ENCODE assay signal across 11 cellular contexts in the genomic region with DNA sequence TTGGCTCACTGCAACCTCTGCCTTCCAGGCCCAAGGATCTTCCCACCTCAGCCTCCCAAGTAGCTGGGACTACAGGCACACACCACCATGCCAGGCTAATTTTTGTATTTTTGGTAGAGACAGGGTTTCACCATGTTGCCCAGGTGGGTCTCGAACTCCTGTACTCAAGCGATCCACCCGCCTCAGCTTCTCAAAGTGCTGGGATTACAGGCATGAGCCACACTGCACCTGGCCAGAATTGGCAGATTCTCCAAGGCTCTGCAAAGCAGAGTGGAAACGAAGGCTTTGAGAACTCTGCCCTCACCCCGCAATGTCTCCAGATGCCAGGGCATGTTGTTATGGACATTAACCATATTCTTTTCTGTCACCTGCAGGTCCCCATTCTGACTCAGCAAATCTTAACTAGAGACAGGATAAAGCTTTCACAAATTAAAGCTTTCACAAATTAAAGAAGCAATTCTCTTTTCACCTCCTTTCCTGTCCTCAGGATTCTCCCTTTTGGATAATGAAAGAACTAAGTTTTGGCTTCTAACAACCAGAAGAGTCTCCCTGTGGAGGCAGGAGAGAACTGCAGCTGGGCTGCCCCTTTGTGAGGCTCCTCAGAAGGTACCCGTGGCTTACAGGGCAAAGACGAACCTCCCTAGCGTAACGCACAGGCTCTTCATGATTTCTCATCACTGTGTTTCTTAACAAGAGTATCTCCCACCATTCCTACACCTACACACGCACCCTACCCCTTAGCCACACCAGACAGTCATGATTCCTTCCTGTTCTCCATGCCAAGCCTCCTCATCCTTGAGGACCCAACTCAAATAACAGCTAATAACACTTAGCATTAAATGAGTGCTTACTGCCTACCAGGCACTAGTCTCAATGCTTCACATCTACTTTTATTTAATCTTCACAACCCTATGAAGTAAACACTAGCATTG. TPM values are rescaled to one million over a fixed set of nuclear protein-coding genes. Genes with fewer than 3 reads are reported as not detected.
DNase-seq lines count a peak whose midpoint lies in the region; ATAC-seq, FAIRE-seq and TF ChIP-seq lines count a peak whose summit lies in the region.
"Had no signal": no experiment of that assay in that cellular context is flagged by ENCODE, and none has a peak within 500 bp of the region (broad histone marks: within the 10 kb centered on the region; RNA-seq: fewer than 3 reads in every experiment).

No MANE protein-coding gene starts in this region.

- no peak overlapping the region for H3K4me3 ChIP-seq in BJ (ENCODE audit: low read depth, low read length)
- H3K4me3 ChIP-seq in HFF-Myc (replicated peaks; ENCODE audit: low read depth, low read length) = no peak overlapping the region
- no peak overlapping the region for H3K4me3 ChIP-seq in WI38 (ENCODE audit: low read depth, low read length)
- H3K4me3 ChIP-seq in keratinocyte (ENCODE audit: control insufficient read depth in 2 of 3, extremely low read depth in 1 of 3, insufficient read depth in 2 of 3, low read depth in 1 of 3, low read length in 3 of 3) = no peak overlapping the region
- H3K4me3 ChIP-seq: MG63 had no signal

- H3K4me1 ChIP-seq in keratinocyte (ENCODE audit: control insufficient read depth, extremely low read depth, insufficient read depth, low read length) = peaks cover 6% of the 10 kb centered on the region

- no peak for ATAC-seq in HG02885 (IDR thresholded peaks at IDR 0.05; ENCODE audit: poor library complexity, unreplicated experiment)
- ATAC-seq in GM21529 (IDR thresholded peaks at IDR 0.05; ENCODE audit: unreplicated experiment) = no peak
- no peak for ATAC-seq in GM21786 (IDR thresholded peaks at IDR 0.05; ENCODE audit: unreplicated experiment)

- H3K36me3 ChIP-seq in BJ (ENCODE audit: control insufficient read depth, insufficient read depth, low read length) = no peaks in the 10 kb centered on the region
- H3K36me3 ChIP-seq in keratinocyte (ENCODE audit: control insufficient read depth in 2 of 2, extremely low read depth in 1 of 2, insufficient read depth in 2 of 2, low read length in 2 of 2) = no peaks in the 10 kb centered on the region
- H3K36me3 ChIP-seq: MG63 had no signal

- no peaks in the 10 kb centered on the region for H4K20me1 ChIP-seq in keratinocyte (ENCODE audit: control insufficient read depth, extremely low read depth, insufficient read depth, low read length)

- no peak overlapping the region for H3K27ac ChIP-seq in keratinocyte (ENCODE audit: control insufficient read depth, insufficient read depth, low read length)

- H3K4me2 ChIP-seq in keratinocyte (ENCODE audit: control insufficient read depth, extremely low read depth, insufficient read depth, low read depth, low read length) = no peak overlapping the region

- H3K27me3 ChIP-seq in BJ (ENCODE audit: control insufficient read depth, insufficient read depth, low read length) (no peaks in the 10 kb centered on the region), keratinocyte (ENCODE audit: control insufficient read depth, extremely low read depth, insufficient read depth, low read length) (peaks cover 4% of the 10 kb centered on the region)
- H3K27me3 ChIP-seq: MG63 had no signal

- POLR2A ChIA-PET in BJ (lab: Charles Lee) = no interaction called here

- H2AFZ ChIP-seq in keratinocyte (ENCODE audit: control insufficient read depth, low read length) = no peak overlapping the region

- DNase-seq in BJ (ENCODE audit: low read depth) = no peak
- DNase-seq in HFF-Myc (ENCODE audit: extremely low read depth, low read depth) = no peak
- no peak for DNase-seq in keratinocyte (ENCODE audit: low read depth, low spot score)
- no peak for DNase-seq in NOMO-1 treated with dmso at 0.1 percent for 144 hours (lab: John Stamatoyannopoulos, UW; ENCODE audit: unreplicated experiment)
- DNase-seq: activated CD4-positive, CD25-positive, alpha-beta regulatory T cell; activated gamma-delta T cell; MG63 had no signal

- TF ChIP-seq CTCF in BJ (IDR thresholded peaks at IDR 0.05; ENCODE audit: insufficient read depth, low read depth, low read length) (peak; percentile 20; the same call in 1 of the 2 replicates), HFF-Myc (IDR thresholded peaks at IDR 0.05; ENCODE audit: low read depth, low read length, missing control alignments) (peak; percentile 5), WI38 (IDR thresholded peaks at IDR 0.05; ENCODE audit: low read depth, low read length) (peak; percentile 31; the same call in 1 of the 2 replicates), keratinocyte (optimal IDR thresholded peaks at IDR 0.05 in 1 of 3, IDR thresholded peaks at IDR 0.05 in 1 of 3, conservative IDR thresholded peaks at IDR 0.05 in 1 of 3; ENCODE audit: extremely low read depth in 1 of 3, insufficient read depth in 2 of 3, low read length in 3 of 3) (peak; percentile 12 to 44 (median 21))

- H3K9me1 ChIP-seq in keratinocyte (ENCODE audit: control insufficient read depth, extremely low read depth, insufficient read depth, low read length) = no peaks in the 10 kb centered on the region

- FAIRE-seq in keratinocyte (lab: Jason Lieb, UNC) = no peak

- H3K9ac ChIP-seq in keratinocyte (ENCODE audit: control insufficient read depth, extremely low read depth, insufficient read depth, low read length) = no peak overlapping the region

- dilution Hi-C loops in keratinocyte (cut with MboI; ENCODE audit: extremely low pct_ligation_motif_present, low sequenced_read_pairs) = loop anchor here (25.0 kb wide), 2 partner anchors 198 to 452 kb away; a partner anchor contains a TSS

- no peaks in the 10 kb centered on the region for H3K9me3 ChIP-seq in keratinocyte (ENCODE audit: control insufficient read depth, low read depth, low read length)
- H3K9me3 ChIP-seq: MG63 had no signal

- CTCF ChIA-PET in BJ (lab: Yijun Ruan, JAX) = interaction anchor here (0.6 to 18.3 kb wide), 26 partner anchors 8 to 480 kb away, joined by 3 to 343 read pairs (median 5); a partner anchor contains a TSS

- no peaks in the 10 kb centered on the region for H3K79me2 ChIP-seq in keratinocyte (ENCODE audit: control insufficient read depth, insufficient read depth, low read length)

RNA-seq across cellular contexts. Expression of a gene that starts 29.8 kb away (rescaled TPM):
- polyA plus RNA-seq in BJ (2011; rRNA removed) (not detected in 2 replicates), keratinocyte (not detected in 3 replicates)
- not detected in 2 replicates for polyA minus RNA-seq in BJ (2011; rRNA and poly(A)+ RNA removed)
- polyA plus RNA-seq in keratinocyte (2011; ENCODE audit: low read depth) = not detected
- polyA plus RNA-seq in keratinocyte (2011; cell fraction: cytosol; rRNA removed) = not detected in 2 replicates
- polyA plus RNA-seq in keratinocyte (2011; cell fraction: nucleus; rRNA removed) = not detected in 2 replicates
- polyA plus RNA-seq in keratinocyte (2012; ENCODE audit: low replicate concordance) = not detected in 2 replicates
- polyA minus RNA-seq in keratinocyte = not detected in 3 replicates
- not detected for polyA minus RNA-seq in keratinocyte (2011; cell fraction: cytosol; rRNA and poly(A)+ RNA removed)
- not detected in 2 replicates for polyA minus RNA-seq in keratinocyte (2011; cell fraction: nucleus; rRNA and poly(A)+ RNA removed)

RNA-seq across cellular contexts. Expression of a gene that starts 33.5 kb away (rescaled TPM):
- polyA plus RNA-seq in BJ (2011; rRNA removed) = not detected in 2 replicates
- polyA minus RNA-seq in BJ (2011; rRNA and poly(A)+ RNA removed) = not detected in 2 replicates
- not detected in 3 replicates for polyA plus RNA-seq in keratinocyte
- polyA plus RNA-seq in keratinocyte (2011; ENCODE audit: low read depth) = not detected
- not detected in 2 replicates for polyA plus RNA-seq in keratinocyte (2011; cell fraction: cytosol; rRNA removed)
- polyA plus RNA-seq in keratinocyte (2011; cell fraction: nucleus; rRNA removed) = not detected in 2 replicates
- polyA plus RNA-seq in keratinocyte (2012; ENCODE audit: low replicate concordance) = not detected in 2 replicates
- polyA minus RNA-seq in keratinocyte = not detected in 3 replicates
- polyA minus RNA-seq in keratinocyte (2011; cell fraction: cytosol; rRNA and poly(A)+ RNA removed) = not detected
- polyA minus RNA-seq in keratinocyte (2011; cell fraction: nucleus; rRNA and poly(A)+ RNA removed) = not detected in 2 replicates
